In genomic region chr14:103130965-103131364, GRCh38 we compare ENCODE assay signal across 1 cellular context.
TF ChIP-seq lines count a peak whose summit lies in the region.

No MANE protein-coding gene starts in this region.

TF ChIP-seq in IMR-90, 13 proteins besides CTCF, POLR2A, EP300 and RAD21:
- TF ChIP-seq MAZ (IDR thresholded peaks at IDR 0.05; ENCODE audit: borderline replicate concordance, low read depth, low read length) = peak; percentile 82; the same call in 1 of the 2 replicates
- TF ChIP-seq FOS (IDR thresholded peaks at IDR 0.05; ENCODE audit: low read depth, low read length) = no peak
